In genomic region chr3:115281697-115282685, GRCh38 we compare ENCODE assay signal across 22 cellular contexts.
"Had no signal": no experiment of that assay in that cellular context is flagged by ENCODE, and none has a peak within 500 bp of the region (broad histone marks: within the 10 kb centered on the region; RNA-seq: fewer than 3 reads in every experiment).

No MANE protein-coding gene starts in this region.

- H3K4me1 Mint-ChIP-seq: activated CD4-positive, alpha-beta T cell treated with anti-CD3 and anti-CD28 coated beads, Interleukin-2, amount 10 ng/mL, durations not matched to agents 7 days and 5 days had no signal

- H3K36me3 ChIP-seq: ascending aorta, esophagus muscularis mucosa, lower lobe of right lung, sigmoid colon, thyroid gland had no signal

- H3K27ac ChIP-seq: ascending aorta, esophagus muscularis mucosa, foreskin keratinocyte, lower lobe of right lung, sigmoid colon, thyroid gland had no signal

- H3K9me3 Mint-ChIP-seq: activated CD4-positive, alpha-beta T cell treated with anti-CD3 and anti-CD28 coated beads, Interleukin-2, amount 10 ng/mL, durations not matched to agents 7 days and 5 days; activated naive CD4-positive, alpha-beta T cell treated with anti-CD3 and anti-CD28 coated beads for 36 hours; activated T-cell treated with anti-CD3 and anti-CD28 coated beads, Interleukin-2, amount 50 U/mL, for 24 hours; activated T-helper 2 cell treated with anti-CD3 and anti-CD28 coated beads, Interferon-gamma antibody, Interleukin-2, Interleukin-4, amounts not matched to agents 10 μg/mL and 5 μg/mL and 100 μg/mL, durations not matched to agents 14 hours and 24 hours and 36 hours; dendritic cell treated with granulocyte-macrophage colony-stimulating factor and Interleukin-4, amounts not matched to agents 40 ng/mL and 50 ng/mL, for 4 days; nephron had no signal

- H3K27me3 ChIP-seq: ascending aorta, esophagus muscularis mucosa, foreskin keratinocyte, sigmoid colon, thyroid gland had no signal

- H3K4me1 ChIP-seq: esophagus muscularis mucosa, foreskin keratinocyte, sigmoid colon, thyroid gland had no signal

- H3K4me3 Mint-ChIP-seq: activated CD4-positive, alpha-beta T cell treated with anti-CD3 and anti-CD28 coated beads, Interleukin-2, amount 10 ng/mL, durations not matched to agents 7 days and 5 days; activated CD8-positive, alpha-beta T cell treated with anti-CD3 and anti-CD28 coated beads, Interleukin-2, amount 10 ng/mL, durations not matched to agents 7 days and 5 days; activated naive CD4-positive, alpha-beta T cell treated with anti-CD3 and anti-CD28 coated beads for 36 hours; activated T-cell treated with anti-CD3 and anti-CD28 coated beads, Interleukin-2, amount 50 U/mL, for 24 hours; dendritic cell treated with granulocyte-macrophage colony-stimulating factor and Interleukin-4, amounts not matched to agents 40 ng/mL and 50 ng/mL, for 4 days; nephron had no signal

- ATAC-seq: activated CD4-positive, CD25-positive, alpha-beta regulatory T cell treated with anti-CD3 and anti-CD28 coated beads, Interleukin-2, amount 50 U/mL, for 24 hours; activated CD8-positive, alpha-beta T cell treated with anti-CD3 and anti-CD28 coated beads, Interleukin-2, amount 10 ng/mL, durations not matched to agents 7 days and 5 days; foreskin keratinocyte; lower lobe of right lung had no signal

- H3K27me3 Mint-ChIP-seq: activated CD4-positive, alpha-beta T cell treated with anti-CD3 and anti-CD28 coated beads, Interleukin-2, amount 10 ng/mL, durations not matched to agents 7 days and 5 days; activated T-cell treated with anti-CD3 and anti-CD28 coated beads, Interleukin-2, amount 50 U/mL, for 24 hours; dendritic cell treated with granulocyte-macrophage colony-stimulating factor and Interleukin-4, amounts not matched to agents 40 ng/mL and 50 ng/mL, for 4 days had no signal

- H3K27ac Mint-ChIP-seq: activated CD4-positive, alpha-beta T cell treated with anti-CD3 and anti-CD28 coated beads, Interleukin-2, amount 10 ng/mL, durations not matched to agents 7 days and 5 days; activated CD8-positive, alpha-beta T cell treated with anti-CD3 and anti-CD28 coated beads, Interleukin-2, amount 10 ng/mL, durations not matched to agents 7 days and 5 days; activated naive CD4-positive, alpha-beta T cell treated with anti-CD3 and anti-CD28 coated beads for 36 hours; activated T-cell treated with anti-CD3 and anti-CD28 coated beads, Interleukin-2, amount 50 U/mL, for 24 hours; activated T-helper 2 cell treated with anti-CD3 and anti-CD28 coated beads, Interferon-gamma antibody, Interleukin-2, Interleukin-4, amounts not matched to agents 10 μg/mL and 5 μg/mL and 100 μg/mL, durations not matched to agents 14 hours and 24 hours and 36 hours; dendritic cell treated with granulocyte-macrophage colony-stimulating factor and Interleukin-4, amounts not matched to agents 40 ng/mL and 50 ng/mL, for 4 days; nephron had no signal

- H3K4me3 ChIP-seq: ascending aorta, esophagus muscularis mucosa, lower lobe of right lung, sigmoid colon, thyroid gland had no signal

- DNase-seq: activated CD4-positive, alpha-beta T cell treated with anti-CD3 and anti-CD28 coated beads, Interleukin-2, amount 10 ng/mL, durations not matched to agents 7 days and 5 days; activated CD8-positive, alpha-beta T cell treated with anti-CD3 and anti-CD28 coated beads, Interleukin-2, amount 10 ng/mL, durations not matched to agents 7 days and 5 days; activated naive CD4-positive, alpha-beta T cell treated with anti-CD3 and anti-CD28 coated beads for 36 hours; activated T-cell treated with anti-CD3 and anti-CD28 coated beads, Interleukin-2, amount 50 U/mL, for 24 hours; cerebellar nuclear complex; effector CD8-positive, alpha-beta T cell; foreskin keratinocyte; glutamatergic neuron; hypothalamus; islet precursor cell; lower lobe of right lung; sigmoid colon; stimulated activated naive CD4-positive, alpha-beta T cell; T-helper 1 cell; T-helper 9 cell; thyroid gland had no signal
